Comparison of ENCODE assay signal across 12 cellular contexts in genomic region chr4:112270643-112271484, GRCh38. TPM values are rescaled to one million over a fixed set of nuclear protein-coding genes. Genes with fewer than 3 reads are reported as not detected.
DNase-seq lines count a peak whose midpoint lies in the region; ATAC-seq and TF ChIP-seq lines count a peak whose summit lies in the region.
"Had no signal": no experiment of that assay in that cellular context is flagged by ENCODE, and none has a peak within 500 bp of the region (broad histone marks: within the 10 kb centered on the region; RNA-seq: fewer than 3 reads in every experiment).

No MANE protein-coding gene starts in this region.

- no peaks in the 10 kb centered on the region for H3K9me3 ChIP-seq in tibial nerve
- H3K9me3 ChIP-seq: esophagus muscularis mucosa had no signal

- H3K27ac ChIP-seq in substantia nigra (ENCODE audit: low read depth, low read length, poor library complexity, severe bottlenecking) (no peak overlapping the region), dorsolateral prefrontal cortex (no peak overlapping the region), tibial nerve (no peak overlapping the region)
- H3K27ac ChIP-seq: esophagus muscularis mucosa had no signal

- no peak for TF ChIP-seq CTCF in dorsolateral prefrontal cortex (IDR thresholded peaks at IDR 0.05 in 54 of 56, conservative IDR thresholded peaks at IDR 0.05 in 2 of 56; ENCODE audit: low read depth in 1 of 56, partially characterized antibody in 56 of 56)
- TF ChIP-seq CTCF in tibial nerve (IDR thresholded peaks at IDR 0.05): no peak

- peaks cover 0 to 8% (median 0%) of the 10 kb centered on the region in 3 donors for H3K36me3 ChIP-seq in tibial nerve

- H3K27me3 ChIP-seq in dorsolateral prefrontal cortex: no peaks in the 10 kb centered on the region
- H3K27me3 ChIP-seq in tibial nerve: no peaks in the 10 kb centered on the region
- H3K27me3 ChIP-seq: esophagus muscularis mucosa had no signal

- no peaks in the 10 kb centered on the region for H3K27me3 Mint-ChIP-seq in activated T-cell treated with anti-CD3 and anti-CD28 coated beads, Interleukin-2, amount 50 U/mL, for 24 hours
- H3K27me3 Mint-ChIP-seq in stimulated activated memory B cell treated with anti-CD40 and anti-IgM and Interleukin-4, amounts not matched to agents 10 μg/mL and 1 μg/mL and 100 μg/mL, for 72 hours: no peaks in the 10 kb centered on the region
- H3K27me3 Mint-ChIP-seq: activated CD4-positive, alpha-beta T cell treated with anti-CD3 and anti-CD28 coated beads, Interleukin-2, amount 10 ng/mL, durations not matched to agents 7 days and 5 days had no signal

- H3K36me3 Mint-ChIP-seq in activated T-cell treated with anti-CD3 and anti-CD28 coated beads, Interleukin-2, amount 50 U/mL, for 24 hours (ENCODE audit: low read depth): peaks cover 55% of the 10 kb centered on the region
- peaks cover 32% of the 10 kb centered on the region for H3K36me3 Mint-ChIP-seq in stimulated activated memory B cell treated with anti-CD40 and anti-IgM and Interleukin-4, amounts not matched to agents 10 μg/mL and 1 μg/mL and 100 μg/mL, for 72 hours

- H3K4me3 Mint-ChIP-seq in activated T-cell treated with anti-CD3 and anti-CD28 coated beads, Interleukin-2, amount 50 U/mL, for 24 hours: no peak overlapping the region
- no peak overlapping the region for H3K4me3 Mint-ChIP-seq in stimulated activated memory B cell treated with anti-CD40 and anti-IgM and Interleukin-4, amounts not matched to agents 10 μg/mL and 1 μg/mL and 100 μg/mL, for 72 hours
- H3K4me3 Mint-ChIP-seq: activated CD4-positive, alpha-beta T cell treated with anti-CD3 and anti-CD28 coated beads, Interleukin-2, amount 10 ng/mL, durations not matched to agents 7 days and 5 days had no signal

- TF ChIP-seq POLR2A in tibial nerve (IDR thresholded peaks at IDR 0.05): no peak

- no peak for DNase-seq in activated T-cell treated with anti-CD3 and anti-CD28 coated beads, Interleukin-2, amount 50 U/mL, for 24 hours
- no peak for DNase-seq in activated T-cell treated with anti-CD3 and anti-CD28 coated beads, Interleukin-2, amount 50 U/mL, for 48 hours
- peak; percentile 71 for DNase-seq in NCI-H226
- DNase-seq in dedifferentiated amniotic fluid mesenchymal stem cell (ENCODE audit: extremely low spot score): peak; percentile 17
- DNase-seq in substantia nigra (lab: John Stamatoyannopoulos, UW): no peak
- DNase-seq in dorsolateral prefrontal cortex: no peak
- no peak for DNase-seq in tibial nerve (ENCODE audit: low spot score in 2 of 2)
- DNase-seq: activated CD4-positive, alpha-beta T cell treated with anti-CD3 and anti-CD28 coated beads, Interleukin-2, amount 10 ng/mL, durations not matched to agents 7 days and 5 days; nucleus accumbens had no signal

- H3K4me3 ChIP-seq in dorsolateral prefrontal cortex: no peak overlapping the region
- H3K4me3 ChIP-seq in tibial nerve: no peak overlapping the region
- H3K4me3 ChIP-seq: esophagus muscularis mucosa had no signal

- H3K4me1 ChIP-seq in tibial nerve: no peaks in the 10 kb centered on the region
- H3K4me1 ChIP-seq: esophagus muscularis mucosa had no signal

- TF ChIP-seq EP300 in tibial nerve (IDR thresholded peaks at IDR 0.05): no peak

- 87 to 88% methylated on average over 8 of the region's 8 CpGs for WGBS in tibial nerve, 2 donors

- intact Hi-C loops in dorsolateral prefrontal cortex (cut with DNase I): no loop called here

- peaks cover 63% of the 10 kb centered on the region for H3K4me1 Mint-ChIP-seq in activated T-cell treated with anti-CD3 and anti-CD28 coated beads, Interleukin-2, amount 50 U/mL, for 24 hours (ENCODE audit: low read depth)
- peaks cover 23% of the 10 kb centered on the region for H3K4me1 Mint-ChIP-seq in stimulated activated memory B cell treated with anti-CD40 and anti-IgM and Interleukin-4, amounts not matched to agents 10 μg/mL and 1 μg/mL and 100 μg/mL, for 72 hours

- no peaks in the 10 kb centered on the region for H3K9me3 Mint-ChIP-seq in activated T-cell treated with anti-CD3 and anti-CD28 coated beads, Interleukin-2, amount 50 U/mL, for 24 hours
- H3K9me3 Mint-ChIP-seq in stimulated activated memory B cell treated with anti-CD40 and anti-IgM and Interleukin-4, amounts not matched to agents 10 μg/mL and 1 μg/mL and 100 μg/mL, for 72 hours: no peaks in the 10 kb centered on the region
- H3K9me3 Mint-ChIP-seq: activated CD4-positive, alpha-beta T cell treated with anti-CD3 and anti-CD28 coated beads, Interleukin-2, amount 10 ng/mL, durations not matched to agents 7 days and 5 days had no signal

- peak overlapping the region; percentile 60 for H3K27ac Mint-ChIP-seq in activated T-cell treated with anti-CD3 and anti-CD28 coated beads, Interleukin-2, amount 50 U/mL, for 24 hours
- peak overlapping the region; percentile 10 for H3K27ac Mint-ChIP-seq in stimulated activated memory B cell treated with anti-CD40 and anti-IgM and Interleukin-4, amounts not matched to agents 10 μg/mL and 1 μg/mL and 100 μg/mL, for 72 hours
- H3K27ac Mint-ChIP-seq: activated CD4-positive, alpha-beta T cell treated with anti-CD3 and anti-CD28 coated beads, Interleukin-2, amount 10 ng/mL, durations not matched to agents 7 days and 5 days had no signal

- ATAC-seq in stimulated activated memory B cell treated with anti-CD40 and anti-IgM and Interleukin-4, amounts not matched to agents 10 μg/mL and 1 μg/mL and 100 μg/mL, for 72 hours: no peak
- ATAC-seq: left lobe of liver had no signal

RNA-seq across cellular contexts. Expression of gene TIFA, which starts 14.8 kb away (rescaled TPM):
- 10 to 100 TPM in 5 of 120 experiments, 1 to 10 TPM in 115; 1.6 to 14.6 (median 5.8) TPM for total RNA-seq in dorsolateral prefrontal cortex
- total RNA-seq in tibial nerve: 10 to 100 TPM in 1 of 4 donors, 1 to 10 TPM in 3; 2.2 to 12.6 (median 3.7) TPM

RNA-seq across cellular contexts. Expression of gene ALPK1, which starts 26.3 kb away (rescaled TPM):
- total RNA-seq in dorsolateral prefrontal cortex: 10 to 100 TPM in 45 of 120 experiments, 1 to 10 TPM in 75; 2.6 to 20.1 (median 8.6) TPM
- 10 to 100 TPM; 16.5 to 38.1 (median 31.5) TPM for total RNA-seq in tibial nerve

RNA-seq across cellular contexts. Expression of gene AP1AR, which starts 39.3 kb away (rescaled TPM):
- total RNA-seq in dorsolateral prefrontal cortex: 10 to 100 TPM; 10.1 to 30.2 (median 21.8) TPM
- total RNA-seq in tibial nerve: 10 to 100 TPM; 16.8 to 20.1 (median 19.6) TPM

Comparison
In these comparisons a context has a peak if more than half of its experiments do, and no peak if none do; other contexts are left out.
1. DNase-seq: peak in NCI-H226 (single experiment) and dedifferentiated amniotic fluid mesenchymal stem cell (single experiment); none in activated T-cell treated with anti-CD3 and anti-CD28 coated beads, Interleukin-2, amount 50 U/mL, for 24 hours (single experiment), activated T-cell treated with anti-CD3 and anti-CD28 coated beads, Interleukin-2, amount 50 U/mL, for 48 hours (0 of 2), substantia nigra (0 of 49), dorsolateral prefrontal cortex (0 of 10) and tibial nerve (0 of 2).